9 cellular contexts compared by ENCODE assay signal in genomic region chr2:31297751-31298150, GRCh38.
DNase-seq lines count a peak whose midpoint lies in the region; ATAC-seq and TF ChIP-seq lines count a peak whose summit lies in the region.
"Had no signal": no experiment of that assay in that cellular context is flagged by ENCODE, and none has a peak within 500 bp of the region (broad histone marks: within the 10 kb centered on the region; RNA-seq: fewer than 3 reads in every experiment).

No MANE protein-coding gene starts in this region.

- CTCF ChIA-PET in activated CD8-positive, alpha-beta T cell treated with anti-CD3 and anti-CD28 coated beads for 36 hours (lab: Charles Lee), result interaction anchor here (1.0 kb wide), 1 partner anchor 587 kb away, joined by 3 read pairs; no protein-coding TSS in a partner anchor
- CTCF ChIA-PET in activated CD8-positive, alpha-beta T cell treated with anti-CD3 and anti-CD28 coated beads, Interleukin-2, amount 10 ng/mL, durations not matched to agents 7 days and 5 days (lab: Charles Lee), result no interaction called here

- no peak for TF ChIP-seq CTCF in activated CD8-positive, alpha-beta T cell treated with anti-CD3 and anti-CD28 coated beads for 36 hours (IDR thresholded peaks at IDR 0.05)
- TF ChIP-seq CTCF in esophagus squamous epithelium (IDR thresholded peaks at IDR 0.05) (no peak), smooth muscle cell (IDR thresholded peaks at IDR 0.05; ENCODE audit: borderline replicate concordance, insufficient read depth, poor library complexity, severe bottlenecking) (no peak), type B pancreatic cell (conservative IDR thresholded peaks at IDR 0.05) (no peak)

- H3K27ac Mint-ChIP-seq in activated CD8-positive, alpha-beta T cell treated with anti-CD3 and anti-CD28 coated beads for 36 hours, result no peak overlapping the region
- no peak overlapping the region for H3K27ac Mint-ChIP-seq in activated CD8-positive, alpha-beta T cell treated with anti-CD3 and anti-CD28 coated beads, Interleukin-2, amount 10 ng/mL, durations not matched to agents 7 days and 5 days
- no peak overlapping the region for H3K27ac Mint-ChIP-seq in type B pancreatic cell

- H3K4me3 Mint-ChIP-seq in activated CD8-positive, alpha-beta T cell treated with anti-CD3 and anti-CD28 coated beads for 36 hours, result no peak overlapping the region
- H3K4me3 Mint-ChIP-seq in activated CD8-positive, alpha-beta T cell treated with anti-CD3 and anti-CD28 coated beads, Interleukin-2, amount 10 ng/mL, durations not matched to agents 7 days and 5 days, result no peak overlapping the region
- no peak overlapping the region for H3K4me3 Mint-ChIP-seq in type B pancreatic cell

- no peak for TF ChIP-seq POLR2A in esophagus squamous epithelium (IDR thresholded peaks at IDR 0.05)

- no peak for DNase-seq in activated CD8-positive, alpha-beta T cell treated with anti-CD3 and anti-CD28 coated beads for 36 hours
- DNase-seq in activated CD8-positive, alpha-beta T cell treated with anti-CD3 and anti-CD28 coated beads, Interleukin-2, amount 10 ng/mL, durations not matched to agents 7 days and 5 days, result no peak
- peak; percentile 6 for DNase-seq in NCI-H82 treated with DMSO at 0.1 percent for 48 hours (lab: John Stamatoyannopoulos, UW; ENCODE audit: unreplicated experiment)
- DNase-seq in esophagus squamous epithelium (lab: John Stamatoyannopoulos, UW), result no peak
- DNase-seq in smooth muscle cell (lab: John Stamatoyannopoulos, UW; ENCODE audit: unreplicated experiment), result no peak
- DNase-seq in type B pancreatic cell (ENCODE audit: extremely low spot score, unreplicated experiment), result no peak
- no peak for DNase-seq in NCI-H748 (lab: John Stamatoyannopoulos, UW; ENCODE audit: unreplicated experiment)
- no peak for DNase-seq in ACHN
- DNase-seq: NCI-H2107 had no signal

- H3K36me3 ChIP-seq in esophagus squamous epithelium, result no peaks in the 10 kb centered on the region
- H3K36me3 ChIP-seq in smooth muscle cell (ENCODE audit: low read depth), result no peaks in the 10 kb centered on the region

- POLR2A ChIA-PET in activated CD8-positive, alpha-beta T cell treated with anti-CD3 and anti-CD28 coated beads for 36 hours (lab: Charles Lee), result no interaction called here
- POLR2A ChIA-PET in activated CD8-positive, alpha-beta T cell treated with anti-CD3 and anti-CD28 coated beads, Interleukin-2, amount 10 ng/mL, durations not matched to agents 7 days and 5 days (lab: Charles Lee), result no interaction called here

- H3K36me3 Mint-ChIP-seq in activated CD8-positive, alpha-beta T cell treated with anti-CD3 and anti-CD28 coated beads for 36 hours (ENCODE audit: low read depth), result no peaks in the 10 kb centered on the region
- H3K36me3 Mint-ChIP-seq in activated CD8-positive, alpha-beta T cell treated with anti-CD3 and anti-CD28 coated beads, Interleukin-2, amount 10 ng/mL, durations not matched to agents 7 days and 5 days (ENCODE audit: low read depth), result no peaks in the 10 kb centered on the region
- H3K36me3 Mint-ChIP-seq in type B pancreatic cell, result no peaks in the 10 kb centered on the region

- H3K4me1 Mint-ChIP-seq in activated CD8-positive, alpha-beta T cell treated with anti-CD3 and anti-CD28 coated beads for 36 hours (ENCODE audit: low read depth), result peaks cover 3% of the 10 kb centered on the region
- no peaks in the 10 kb centered on the region for H3K4me1 Mint-ChIP-seq in activated CD8-positive, alpha-beta T cell treated with anti-CD3 and anti-CD28 coated beads, Interleukin-2, amount 10 ng/mL, durations not matched to agents 7 days and 5 days (ENCODE audit: low read depth)
- peaks cover 6% of the 10 kb centered on the region for H3K4me1 Mint-ChIP-seq in type B pancreatic cell (ENCODE audit: unreplicated experiment)

- intact Hi-C loops in activated CD8-positive, alpha-beta T cell treated with anti-CD3 and anti-CD28 coated beads for 36 hours (cut with micrococcal nuclease), result no loop called here
- intact Hi-C loops in esophagus squamous epithelium (cut with DNase I), result no loop called here

- peak; percentile 91 for ATAC-seq in activated CD8-positive, alpha-beta T cell treated with anti-CD3 and anti-CD28 coated beads for 36 hours
- ATAC-seq in activated CD8-positive, alpha-beta T cell treated with anti-CD3 and anti-CD28 coated beads, Interleukin-2, amount 10 ng/mL, durations not matched to agents 7 days and 5 days, result no peak

- H3F3A ChIP-seq in smooth muscle cell (ENCODE audit: low read depth), result no peaks in the 10 kb centered on the region

- in situ Hi-C loops in ACHN (cut with HindIII; ENCODE audit: low pct_ligation_motif_present, low pct_unique_long_range_greater_than_20kb, low sequenced_read_pairs), result no loop called here

- no peaks in the 10 kb centered on the region for H3K9me3 Mint-ChIP-seq in activated CD8-positive, alpha-beta T cell treated with anti-CD3 and anti-CD28 coated beads for 36 hours
- no peaks in the 10 kb centered on the region for H3K9me3 Mint-ChIP-seq in activated CD8-positive, alpha-beta T cell treated with anti-CD3 and anti-CD28 coated beads, Interleukin-2, amount 10 ng/mL, durations not matched to agents 7 days and 5 days (ENCODE audit: insufficient read depth)
- no peaks in the 10 kb centered on the region for H3K9me3 Mint-ChIP-seq in type B pancreatic cell

- no peaks in the 10 kb centered on the region for H3K27me3 Mint-ChIP-seq in activated CD8-positive, alpha-beta T cell treated with anti-CD3 and anti-CD28 coated beads for 36 hours
- H3K27me3 Mint-ChIP-seq in activated CD8-positive, alpha-beta T cell treated with anti-CD3 and anti-CD28 coated beads, Interleukin-2, amount 10 ng/mL, durations not matched to agents 7 days and 5 days (ENCODE audit: low read depth), result peaks cover 4% of the 10 kb centered on the region
- peaks cover 11% of the 10 kb centered on the region for H3K27me3 Mint-ChIP-seq in type B pancreatic cell

- no peaks in the 10 kb centered on the region for H3K27me3 ChIP-seq in esophagus squamous epithelium
- H3K27me3 ChIP-seq in smooth muscle cell (ENCODE audit: low read depth), result no peaks in the 10 kb centered on the region

- H3K4me3 ChIP-seq in esophagus squamous epithelium (no peak overlapping the region), smooth muscle cell (no peak overlapping the region)

- no peak overlapping the region for H2AFZ ChIP-seq in smooth muscle cell (ENCODE audit: low read depth)

- no peaks in the 10 kb centered on the region for H4K20me1 ChIP-seq in smooth muscle cell (ENCODE audit: low read depth)

- peak overlapping the region; percentile 42 for H3K4me2 ChIP-seq in smooth muscle cell

- H3K27ac ChIP-seq in esophagus squamous epithelium (peak overlapping the region; percentile 66 to 90 (median 84)), smooth muscle cell (ENCODE audit: low read depth) (peak overlapping the region; percentile 17)

- no peaks in the 10 kb centered on the region for H3K9me3 ChIP-seq in esophagus squamous epithelium
- no peaks in the 10 kb centered on the region for H3K9me3 ChIP-seq in smooth muscle cell (replicated peaks; ENCODE audit: low read depth)

- H3K4me1 ChIP-seq in esophagus squamous epithelium (peaks cover 37 to 72% (median 50%) of the 10 kb centered on the region in 3 donors), smooth muscle cell (ENCODE audit: low read depth) (no peaks in the 10 kb centered on the region)

- WGBS in esophagus squamous epithelium, 2 donors, result 25 to 50% methylated on average over 1 of the region's 1 CpG
- WGBS in smooth muscle cell (ENCODE audit: low lambda C conversion rate), result 22% methylated on average over 1 of the region's 1 CpG

- H3K79me2 ChIP-seq in smooth muscle cell (ENCODE audit: low read depth), result no peaks in the 10 kb centered on the region

- no peak overlapping the region for H3K9ac ChIP-seq in smooth muscle cell (ENCODE audit: low read depth)
